In the genomic region with DNA sequence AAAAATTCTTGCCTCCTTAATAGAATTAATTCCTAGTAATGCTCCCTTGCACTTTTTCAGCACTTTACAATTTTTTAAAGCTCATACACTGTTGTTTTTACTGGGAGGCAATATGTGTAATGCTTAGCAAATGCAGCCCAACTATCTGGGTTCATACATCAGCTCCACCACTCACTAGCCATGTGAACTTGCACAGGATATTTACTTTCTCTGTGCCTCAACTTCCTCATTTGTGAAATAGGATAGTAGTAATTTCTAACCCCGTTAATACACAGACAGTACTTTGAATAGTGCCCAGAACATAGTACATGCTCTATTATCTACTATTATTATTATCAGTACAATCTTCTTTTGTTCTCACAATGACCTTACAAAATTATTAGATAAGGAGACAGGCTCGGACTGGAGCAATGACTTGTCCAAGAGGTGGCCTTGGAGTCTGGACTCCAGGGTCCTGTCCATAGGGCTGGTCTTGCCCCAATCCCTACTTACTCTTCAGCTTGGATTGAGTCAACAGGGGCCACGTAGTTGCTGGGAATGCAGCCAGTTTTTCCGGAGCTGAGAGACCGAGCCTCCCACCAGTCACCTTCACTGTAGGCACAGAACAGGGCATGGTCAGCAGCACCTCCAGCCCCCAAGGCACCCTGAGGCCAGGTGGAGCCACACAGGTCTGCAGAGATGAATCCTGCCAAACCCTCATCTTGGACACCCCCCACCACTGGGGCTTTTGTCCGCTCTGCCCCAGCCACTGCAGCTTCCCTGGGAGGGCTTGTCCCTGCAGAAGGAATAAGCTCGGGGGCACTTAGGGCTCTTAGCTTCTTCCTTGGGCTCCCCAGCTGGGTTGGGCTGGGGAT, we compare ENCODE assay signal across 18 cellular contexts. TPM values are rescaled to one million over a fixed set of nuclear protein-coding genes. Genes with fewer than 3 reads are reported as not detected.
DNase-seq lines count a peak whose midpoint lies in the region; ATAC-seq, FAIRE-seq and TF ChIP-seq lines count a peak whose summit lies in the region.
"Had no signal": no experiment of that assay in that cellular context is flagged by ENCODE, and none has a peak within 500 bp of the region (broad histone marks: within the 10 kb centered on the region; RNA-seq: fewer than 3 reads in every experiment).

No MANE protein-coding gene starts in this region.

- H3K4me3 ChIP-seq in astrocyte (ENCODE audit: insufficient read depth, low read depth, low read length) (no peak overlapping the region), lower lobe of right lung (no peak overlapping the region), OCI-LY7 (ENCODE audit: low read depth, low read length, poor library complexity, severe bottlenecking) (no peak overlapping the region), neural progenitor cell (no peak overlapping the region), HAP-1 (no peak overlapping the region)

- no peaks in the 10 kb centered on the region for H3K36me3 ChIP-seq in astrocyte (ENCODE audit: insufficient read depth, low read length)
- peaks cover 44% of the 10 kb centered on the region for H3K36me3 ChIP-seq in lower lobe of right lung
- no peaks in the 10 kb centered on the region for H3K36me3 ChIP-seq in OCI-LY7 (ENCODE audit: insufficient read depth, low read length)
- no peaks in the 10 kb centered on the region for H3K36me3 ChIP-seq in neural progenitor cell
- H3K36me3 ChIP-seq in HAP-1 (replicated peaks) = no peaks in the 10 kb centered on the region
- H3K36me3 ChIP-seq: WERI-Rb-1 had no signal

- H3K4me3 Mint-ChIP-seq in CD14-positive monocyte (peak overlapping the region; percentile 52 to 71), astrocyte (ENCODE audit: unreplicated experiment) (no peak overlapping the region), neural progenitor cell (no peak overlapping the region)
- H3K4me3 Mint-ChIP-seq: activated naive CD8-positive, alpha-beta T cell treated with anti-CD3 and anti-CD28 coated beads, Interleukin-2, amount 50 U/mL, for 24 hours had no signal

- peak overlapping the region in 6 of 7 donors; percentile 86 to 94 (median 90) for H3K27ac Mint-ChIP-seq in CD14-positive monocyte
- H3K27ac Mint-ChIP-seq in astrocyte (ENCODE audit: unreplicated experiment) = no peak overlapping the region
- H3K27ac Mint-ChIP-seq in neural progenitor cell = no peak overlapping the region
- H3K27ac Mint-ChIP-seq: activated naive CD8-positive, alpha-beta T cell treated with anti-CD3 and anti-CD28 coated beads, Interleukin-2, amount 50 U/mL, for 24 hours had no signal

- no peaks in the 10 kb centered on the region for H3K9me2 ChIP-seq in OCI-LY7 (ENCODE audit: insufficient read depth, low read length)

- H3K27me3 ChIP-seq in astrocyte (ENCODE audit: insufficient read depth, low read length) = peaks cover 3% of the 10 kb centered on the region
- no peaks in the 10 kb centered on the region for H3K27me3 ChIP-seq in lower lobe of right lung (ENCODE audit: low read depth)
- H3K27me3 ChIP-seq in neural progenitor cell = no peaks in the 10 kb centered on the region
- no peaks in the 10 kb centered on the region for H3K27me3 ChIP-seq in HAP-1 (ENCODE audit: low read depth)

- H3K9ac ChIP-seq in astrocyte (ENCODE audit: low read length) = no peak overlapping the region
- H3K9ac ChIP-seq in neural progenitor cell = no peak overlapping the region

- peaks cover 55% of the 10 kb centered on the region for H3K4me1 Mint-ChIP-seq in CD14-positive monocyte
- peaks cover 1% of the 10 kb centered on the region for H3K4me1 Mint-ChIP-seq in astrocyte (ENCODE audit: low read depth, unreplicated experiment)
- H3K4me1 Mint-ChIP-seq in neural progenitor cell = peaks cover 10% of the 10 kb centered on the region

- H2AFZ ChIP-seq in astrocyte (ENCODE audit: low read depth, low read length) (peak overlapping the region; percentile 41), OCI-LY7 (ENCODE audit: low read length) (no peak overlapping the region), neural progenitor cell (replicated peaks) (no peak overlapping the region)

- H3K27ac ChIP-seq in astrocyte (ENCODE audit: low read depth, low read length) (no peak overlapping the region), lower lobe of right lung (peak overlapping the region; percentile 0), OCI-LY7 (ENCODE audit: low read depth, low read length, poor library complexity, severe bottlenecking) (no peak overlapping the region), neural progenitor cell (no peak overlapping the region)
- H3K27ac ChIP-seq: WERI-Rb-1 had no signal

- DNase-seq in CD14-positive monocyte (ENCODE audit: low spot score) (no peak), HTR-8/SVneo (ENCODE audit: insufficient read length, low spot score) (peak; percentile 36), astrocyte (ENCODE audit: low read depth) (peak; percentile 40), lower lobe of right lung (no peak), OCI-LY7 (ENCODE audit: low spot score) (no peak), neural progenitor cell (ENCODE audit: low spot score) (no peak), HAP-1 (ENCODE audit: low spot score in 2 of 2) (no peak)
- DNase-seq: activated naive CD8-positive, alpha-beta T cell treated with anti-CD3 and anti-CD28 coated beads, Interleukin-2, amount 50 U/mL, for 24 hours; effector memory CD4-positive, alpha-beta T cell; NCI-H1417; NCI-H524 treated with DMSO at 0.1 percent for 48 hours; stimulated activated CD4-positive, alpha-beta T cell treated with anti-CD3 and anti-CD28 coated beads, Interleukin-4, amount 100 ng/mL, for 4 hours; stimulated activated naive CD4-positive, alpha-beta T cell; WERI-Rb-1 had no signal

- H4K20me1 ChIP-seq in astrocyte (ENCODE audit: insufficient read depth, low read length) = no peaks in the 10 kb centered on the region
- no peaks in the 10 kb centered on the region for H4K20me1 ChIP-seq in OCI-LY7 (ENCODE audit: insufficient read depth, low read length)
- no peaks in the 10 kb centered on the region for H4K20me1 ChIP-seq in neural progenitor cell (ENCODE audit: low read depth)

- H3K4me2 ChIP-seq in astrocyte (ENCODE audit: low read length) (no peak overlapping the region), OCI-LY7 (ENCODE audit: low read length) (no peak overlapping the region), neural progenitor cell (no peak overlapping the region)

- H3K79me2 ChIP-seq in astrocyte (ENCODE audit: insufficient read depth, low read length) = no peaks in the 10 kb centered on the region
- no peaks in the 10 kb centered on the region for H3K79me2 ChIP-seq in OCI-LY7 (ENCODE audit: insufficient read depth, low read depth, low read length)
- no peaks in the 10 kb centered on the region for H3K79me2 ChIP-seq in neural progenitor cell (ENCODE audit: low read depth)

- no peaks in the 10 kb centered on the region for H3K9me3 Mint-ChIP-seq in CD14-positive monocyte
- peaks cover 3% of the 10 kb centered on the region for H3K9me3 Mint-ChIP-seq in astrocyte (ENCODE audit: unreplicated experiment)
- H3K9me3 Mint-ChIP-seq in neural progenitor cell = no peaks in the 10 kb centered on the region
- H3K9me3 Mint-ChIP-seq: activated naive CD8-positive, alpha-beta T cell treated with anti-CD3 and anti-CD28 coated beads, Interleukin-2, amount 50 U/mL, for 24 hours had no signal

- peaks cover 2% of the 10 kb centered on the region for H3F3A ChIP-seq in neural progenitor cell (ENCODE audit: low read depth)

- CTCF ChIA-PET in OCI-LY7 (lab: Charles Lee; ENCODE audit: unreplicated experiment) = interaction anchor here (0.6 kb wide), 3 partner anchors 12 to 219 kb away, joined by 3 to 5 read pairs (median 3); no protein-coding TSS in a partner anchor

- H3K36me3 Mint-ChIP-seq in CD14-positive monocyte (peaks cover 1 to 54% of the 10 kb centered on the region in 2 donors), astrocyte (ENCODE audit: low read depth, unreplicated experiment) (peaks cover 2% of the 10 kb centered on the region), neural progenitor cell (no peaks in the 10 kb centered on the region)

- peaks cover 6% of the 10 kb centered on the region for H3K4me1 ChIP-seq in astrocyte (ENCODE audit: insufficient read depth, low read length)
- H3K4me1 ChIP-seq in lower lobe of right lung = peaks cover 81% of the 10 kb centered on the region
- H3K4me1 ChIP-seq in OCI-LY7 (ENCODE audit: insufficient read depth, low read length, poor library complexity, severe bottlenecking) = peaks cover 57% of the 10 kb centered on the region
- H3K4me1 ChIP-seq in neural progenitor cell = no peaks in the 10 kb centered on the region
- peaks cover 8% of the 10 kb centered on the region for H3K4me1 ChIP-seq in HAP-1

- POLR2A ChIA-PET in OCI-LY7 (lab: Charles Lee) = interaction anchor here (0.6 to 1.6 kb wide), 4 partner anchors 40 to 479 kb away, joined by 3 to 6 read pairs (median 4); no protein-coding TSS in a partner anchor

- no peak for ATAC-seq in lower lobe of right lung
- ATAC-seq in GM21723 (IDR thresholded peaks at IDR 0.05; ENCODE audit: unreplicated experiment) = no peak
- ATAC-seq: activated naive CD8-positive, alpha-beta T cell treated with anti-CD3 and anti-CD28 coated beads, Interleukin-2, amount 50 U/mL, for 24 hours had no signal

- no peak for FAIRE-seq in HTR-8/SVneo (lab: Jason Lieb, UNC)
- FAIRE-seq in astrocyte (lab: Jason Lieb, UNC) = no peak

- H3K9me3 ChIP-seq in astrocyte (ENCODE audit: insufficient read depth, low read depth, low read length) (no peaks in the 10 kb centered on the region), lower lobe of right lung (no peaks in the 10 kb centered on the region), OCI-LY7 (ENCODE audit: low read length) (no peaks in the 10 kb centered on the region), neural progenitor cell (ENCODE audit: low read depth) (no peaks in the 10 kb centered on the region), HAP-1 (no peaks in the 10 kb centered on the region)

- intact Hi-C loops in CD14-positive monocyte (cut with micrococcal nuclease) = loop anchor here in 1 of 2 donors (2.0 kb wide), 1 partner anchor 14 kb away; a partner anchor contains a TSS
- intact Hi-C loops in lower lobe of right lung (cut with DNase I) = no loop called here
- intact Hi-C loops in OCI-LY7 (cut with micrococcal nuclease; ENCODE audit: unreplicated experiment) = no loop called here

- BruUV-seq in OCI-LY7 (replicated peaks; lab: Mats Ljungman, UMichigan) = no TSS peak

- H3K27me3 Mint-ChIP-seq in CD14-positive monocyte (ENCODE audit: low read depth in 3 of 3) (peaks cover 1 to 4% (median 2%) of the 10 kb centered on the region in 3 donors), astrocyte (ENCODE audit: low read depth, unreplicated experiment) (peaks cover 34% of the 10 kb centered on the region), neural progenitor cell (ENCODE audit: insufficient read depth, low read depth) (peaks cover 4% of the 10 kb centered on the region)
- H3K27me3 Mint-ChIP-seq: activated naive CD8-positive, alpha-beta T cell treated with anti-CD3 and anti-CD28 coated beads, Interleukin-2, amount 50 U/mL, for 24 hours had no signal

- in situ Hi-C loops in HAP-1 (cut with MboI; ENCODE audit: low sequenced_read_pairs) = no loop called here

- no peak for TF ChIP-seq CTCF in CD14-positive monocyte (IDR thresholded peaks at IDR 0.05)
- no peak for TF ChIP-seq CTCF in astrocyte (IDR thresholded peaks at IDR 0.05; ENCODE audit: insufficient read depth, low read depth, low read length)
- TF ChIP-seq CTCF in lower lobe of right lung (IDR thresholded peaks at IDR 0.05) = no peak
- no peak for TF ChIP-seq CTCF in OCI-LY7 (conservative IDR thresholded peaks at IDR 0.05; ENCODE audit: low read length)
- no peak for TF ChIP-seq CTCF in neural progenitor cell (IDR thresholded peaks at IDR 0.05)

RNA-seq across cellular contexts. Expression of a gene that starts 13.7 kb away (rescaled TPM):
- polyA plus RNA-seq in CD14-positive monocyte = 100 to 1,000 TPM; 371 to 571 TPM
- total RNA-seq in astrocyte (0.17 TPM in 1 of 2 replicates, not detected in the other), lower lobe of right lung (193 TPM), OCI-LY7 (2022) (0.98 and 1.2 TPM in 2 replicates), neural progenitor cell (ENCODE audit: low replicate concordance) (not detected in 2 replicates)
- 2.2 and 4.1 TPM in 2 replicates for total RNA-seq in OCI-LY7 (2014; rRNA removed; shearing (Covaris generic))
- total RNA-seq: G401, kidney epithelial cell had no signal
- polyA plus RNA-seq: BJ had no signal

RNA-seq across cellular contexts. Expression of a gene that starts 17.4 kb away (rescaled TPM):
- under 1 TPM; 0.16 to 0.30 TPM for polyA plus RNA-seq in CD14-positive monocyte
- total RNA-seq in astrocyte (74.0 and 75.7 TPM in 2 replicates), lower lobe of right lung (23.7 TPM), OCI-LY7 (2022) (8.4 and 13.8 TPM in 2 replicates), neural progenitor cell (ENCODE audit: low replicate concordance) (7.0 and 26.5 TPM in 2 replicates)
- total RNA-seq in OCI-LY7 (2014; rRNA removed; shearing (Covaris generic)) = 5.5 and 6.5 TPM in 2 replicates

RNA-seq across cellular contexts. Expression of a gene that starts 50.7 kb away (rescaled TPM):
- 100 to 1,000 TPM; 276 TPM for polyA plus RNA-seq in CD14-positive monocyte
- 3,307 and 4,155 TPM in 2 replicates for total RNA-seq in astrocyte
- 211 TPM for total RNA-seq in lower lobe of right lung
- total RNA-seq in OCI-LY7 (2014; rRNA removed; shearing (Covaris generic)) = 7.7 and 9.5 TPM in 2 replicates
- 6.0 and 6.8 TPM in 2 replicates for total RNA-seq in OCI-LY7 (2022)
- total RNA-seq in neural progenitor cell (ENCODE audit: low replicate concordance) = 2.4 and 7.2 TPM in 2 replicates

Comparison
In these comparisons a context has a peak if more than half of its experiments do, and no peak if none do; other contexts are left out.
1. DNase-seq: peak in HTR-8/SVneo (single experiment) and astrocyte (single experiment); none in CD14-positive monocyte (single experiment), lower lobe of right lung (single experiment), OCI-LY7 (single experiment), neural progenitor cell (single experiment) and HAP-1 (0 of 2).
2. H3K27ac Mint-ChIP-seq: peak in CD14-positive monocyte (6 of 7); none in astrocyte (single experiment) and neural progenitor cell (single experiment).
3. H3K4me3 Mint-ChIP-seq: peak in CD14-positive monocyte (2 of 2); none in astrocyte (single experiment) and neural progenitor cell (single experiment).
4. RNA of a gene that starts 13.7 kb away (total RNA-seq): 193 TPM in lower lobe of right lung (single experiment); 0.98 to 4.1 TPM in OCI-LY7, 0.17 TPM in astrocyte and not detected in neural progenitor cell; every median in the first group is over 10 times any median in the second.
5. RNA of a gene that starts 50.7 kb away (total RNA-seq): 3,307 to 4,155 TPM in astrocyte and 211 TPM in lower lobe of right lung (single experiment); 6.0 to 9.5 TPM in OCI-LY7 and 2.4 to 7.2 TPM in neural progenitor cell; every median in the first group is over 10 times any median in the second.